Comparison of ENCODE assay signal across 1 cellular context in the genomic region with DNA sequence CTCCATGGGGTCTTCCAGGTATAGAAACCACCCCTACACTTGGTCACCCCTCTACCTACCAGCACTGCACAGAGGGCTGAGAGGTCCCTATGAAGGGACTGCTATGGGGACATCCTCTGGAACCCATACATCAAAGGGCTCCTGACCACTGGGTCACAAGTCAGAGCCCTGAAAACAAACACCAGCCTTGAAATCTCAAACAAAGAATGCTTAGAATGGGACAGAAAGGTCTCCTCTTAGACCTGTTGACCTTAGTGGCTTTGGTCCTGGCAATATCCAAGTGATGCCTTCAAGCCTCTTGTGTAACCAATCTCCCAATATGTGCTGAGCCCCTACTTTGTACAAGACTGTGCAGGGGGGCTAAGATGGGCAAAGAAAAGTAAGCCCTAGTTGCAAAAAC.
TF ChIP-seq lines count a peak whose summit lies in the region.

No MANE protein-coding gene starts in this region.

TF ChIP-seq in HepG2, 621 proteins besides CTCF, POLR2A, EP300 and RAD21 (continued from another document and continues in another):
- TF ChIP-seq, protein P1, sequence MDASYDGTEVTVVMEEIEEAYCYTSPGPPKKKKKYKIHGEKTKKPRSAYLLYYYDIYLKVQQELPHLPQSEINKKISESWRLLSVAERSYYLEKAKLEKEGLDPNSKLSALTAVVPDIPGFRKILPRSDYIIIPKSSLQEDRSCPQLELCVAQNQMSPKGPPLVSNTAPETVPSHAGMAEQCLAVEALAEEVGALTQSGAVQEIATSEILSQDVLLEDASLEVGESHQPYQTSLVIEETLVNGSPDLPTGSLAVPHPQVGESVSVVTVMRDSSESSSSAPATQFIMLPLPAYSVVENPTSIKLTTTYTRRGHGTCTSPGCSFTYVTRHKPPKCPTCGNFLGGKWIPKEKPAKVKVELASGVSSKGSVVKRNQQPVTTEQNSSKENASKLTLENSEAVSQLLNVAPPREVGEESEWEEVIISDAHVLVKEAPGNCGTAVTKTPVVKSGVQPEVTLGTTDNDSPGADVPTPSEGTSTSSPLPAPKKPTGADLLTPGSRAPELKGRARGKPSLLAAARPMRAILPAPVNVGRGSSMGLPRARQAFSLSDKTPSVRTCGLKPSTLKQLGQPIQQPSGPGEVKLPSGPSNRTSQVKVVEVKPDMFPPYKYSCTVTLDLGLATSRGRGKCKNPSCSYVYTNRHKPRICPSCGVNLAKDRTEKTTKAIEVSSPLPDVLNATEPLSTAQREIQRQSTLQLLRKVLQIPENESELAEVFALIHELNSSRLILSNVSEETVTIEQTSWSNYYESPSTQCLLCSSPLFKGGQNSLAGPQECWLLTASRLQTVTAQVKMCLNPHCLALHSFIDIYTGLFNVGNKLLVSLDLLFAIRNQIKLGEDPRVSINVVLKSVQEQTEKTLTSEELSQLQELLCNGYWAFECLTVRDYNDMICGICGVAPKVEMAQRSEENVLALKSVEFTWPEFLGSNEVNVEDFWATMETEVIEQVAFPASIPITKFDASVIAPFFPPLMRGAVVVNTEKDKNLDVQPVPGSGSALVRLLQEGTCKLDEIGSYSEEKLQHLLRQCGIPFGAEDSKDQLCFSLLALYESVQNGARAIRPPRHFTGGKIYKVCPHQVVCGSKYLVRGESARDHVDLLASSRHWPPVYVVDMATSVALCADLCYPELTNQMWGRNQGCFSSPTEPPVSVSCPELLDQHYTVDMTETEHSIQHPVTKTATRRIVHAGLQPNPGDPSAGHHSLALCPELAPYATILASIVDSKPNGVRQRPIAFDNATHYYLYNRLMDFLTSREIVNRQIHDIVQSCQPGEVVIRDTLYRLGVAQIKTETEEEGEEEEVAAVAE (CRISPR knock-in tag; IDR thresholded peaks at IDR 0.05; ENCODE audit: borderline replicate concordance), result no peak
- TF ChIP-seq, protein P2, sequence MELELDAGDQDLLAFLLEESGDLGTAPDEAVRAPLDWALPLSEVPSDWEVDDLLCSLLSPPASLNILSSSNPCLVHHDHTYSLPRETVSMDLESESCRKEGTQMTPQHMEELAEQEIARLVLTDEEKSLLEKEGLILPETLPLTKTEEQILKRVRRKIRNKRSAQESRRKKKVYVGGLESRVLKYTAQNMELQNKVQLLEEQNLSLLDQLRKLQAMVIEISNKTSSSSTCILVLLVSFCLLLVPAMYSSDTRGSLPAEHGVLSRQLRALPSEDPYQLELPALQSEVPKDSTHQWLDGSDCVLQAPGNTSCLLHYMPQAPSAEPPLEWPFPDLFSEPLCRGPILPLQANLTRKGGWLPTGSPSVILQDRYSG (CRISPR knock-in tag; IDR thresholded peaks at IDR 0.05), result no peak
- no peak; the same call in 1 of the 2 replicates for TF ChIP-seq ZNF558 (CRISPR knock-in tag; IDR thresholded peaks at IDR 0.05; ENCODE audit: borderline replicate concordance)
- no peak for TF ChIP-seq ZNF674 (CRISPR knock-in tag; IDR thresholded peaks at IDR 0.05; ENCODE audit: low read depth)
- peak; percentile 34; the same call in 1 of the 2 replicates for TF ChIP-seq ZNF788 (CRISPR knock-in tag; IDR thresholded peaks at IDR 0.05; ENCODE audit: borderline replicate concordance)
- TF ChIP-seq REPIN1 (CRISPR knock-in tag; IDR thresholded peaks at IDR 0.05; ENCODE audit: borderline replicate concordance, low read depth), result peak; percentile 25; the same call in 1 of the 2 replicates
- TF ChIP-seq ZNF780A (CRISPR knock-in tag; IDR thresholded peaks at IDR 0.05), result no peak
- no peak for TF ChIP-seq ZNF782 (CRISPR knock-in tag; IDR thresholded peaks at IDR 0.05; ENCODE audit: borderline replicate concordance)
- TF ChIP-seq, protein P3, sequence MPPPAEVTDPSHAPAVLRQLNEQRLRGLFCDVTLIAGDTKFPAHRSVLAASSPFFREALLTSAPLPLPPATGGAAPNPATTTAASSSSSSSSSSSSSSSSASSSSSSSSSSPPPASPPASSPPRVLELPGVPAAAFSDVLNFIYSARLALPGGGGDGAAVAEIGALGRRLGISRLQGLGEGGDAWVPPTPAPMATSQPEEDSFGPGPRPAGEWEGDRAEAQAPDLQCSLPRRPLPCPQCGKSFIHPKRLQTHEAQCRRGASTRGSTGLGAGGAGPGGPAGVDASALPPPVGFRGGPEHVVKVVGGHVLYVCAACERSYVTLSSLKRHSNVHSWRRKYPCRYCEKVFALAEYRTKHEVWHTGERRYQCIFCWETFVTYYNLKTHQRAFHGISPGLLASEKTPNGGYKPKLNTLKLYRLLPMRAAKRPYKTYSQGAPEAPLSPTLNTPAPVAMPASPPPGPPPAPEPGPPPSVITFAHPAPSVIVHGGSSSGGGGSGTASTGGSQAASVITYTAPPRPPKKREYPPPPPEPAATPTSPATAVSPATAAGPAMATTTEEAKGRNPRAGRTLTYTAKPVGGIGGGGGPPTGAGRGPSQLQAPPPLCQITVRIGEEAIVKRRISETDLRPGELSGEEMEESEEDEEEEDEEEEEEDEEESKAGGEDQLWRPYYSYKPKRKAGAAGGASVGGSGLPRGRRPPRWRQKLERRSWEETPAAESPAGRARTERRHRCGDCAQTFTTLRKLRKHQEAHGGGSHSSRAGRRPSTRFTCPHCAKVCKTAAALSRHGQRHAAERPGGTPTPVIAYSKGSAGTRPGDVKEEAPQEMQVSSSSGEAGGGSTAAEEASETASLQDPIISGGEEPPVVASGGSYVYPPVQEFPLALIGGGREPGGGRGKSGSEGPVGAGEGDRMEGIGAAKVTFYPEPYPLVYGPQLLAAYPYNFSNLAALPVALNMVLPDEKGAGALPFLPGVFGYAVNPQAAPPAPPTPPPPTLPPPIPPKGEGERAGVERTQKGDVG (CRISPR knock-in tag; IDR thresholded peaks at IDR 0.05; ENCODE audit: borderline replicate concordance), result no peak
- TF ChIP-seq, protein P4, sequence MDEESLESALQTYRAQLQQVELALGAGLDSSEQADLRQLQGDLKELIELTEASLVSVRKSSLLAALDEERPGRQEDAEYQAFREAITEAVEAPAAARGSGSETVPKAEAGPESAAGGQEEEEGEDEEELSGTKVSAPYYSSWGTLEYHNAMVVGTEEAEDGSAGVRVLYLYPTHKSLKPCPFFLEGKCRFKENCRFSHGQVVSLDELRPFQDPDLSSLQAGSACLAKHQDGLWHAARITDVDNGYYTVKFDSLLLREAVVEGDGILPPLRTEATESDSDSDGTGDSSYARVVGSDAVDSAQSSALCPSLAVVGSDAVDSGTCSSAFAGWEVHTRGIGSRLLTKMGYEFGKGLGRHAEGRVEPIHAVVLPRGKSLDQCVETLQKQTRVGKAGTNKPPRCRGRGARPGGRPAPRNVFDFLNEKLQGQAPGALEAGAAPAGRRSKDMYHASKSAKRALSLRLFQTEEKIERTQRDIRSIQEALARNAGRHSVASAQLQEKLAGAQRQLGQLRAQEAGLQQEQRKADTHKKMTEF (CRISPR knock-in tag; IDR thresholded peaks at IDR 0.05), result peak; percentile 87
- no peak for TF ChIP-seq NR3C1 (CRISPR knock-in tag; IDR thresholded peaks at IDR 0.05)
- TF ChIP-seq HDAC2 (CRISPR knock-in tag; IDR thresholded peaks at IDR 0.05), result peak; percentile 86
- no peak for TF ChIP-seq SMAD1 (CRISPR knock-in tag; IDR thresholded peaks at IDR 0.05; ENCODE audit: borderline replicate concordance, low read depth)
- no peak for TF ChIP-seq ZKSCAN5 (CRISPR knock-in tag; IDR thresholded peaks at IDR 0.05)
- TF ChIP-seq KLF16 (CRISPR knock-in tag; IDR thresholded peaks at IDR 0.05), result peak in 1 of 2 experiments; percentile 43; a peak in 1 of 4 replicates
- TF ChIP-seq WIZ (CRISPR knock-in tag; IDR thresholded peaks at IDR 0.05), result 0 out of 2 replicates have a peak, but pooled peaks have one; percentile 51
- TF ChIP-seq ZZZ3 (CRISPR knock-in tag; IDR thresholded peaks at IDR 0.05; ENCODE audit: borderline replicate concordance), result no peak
- TF ChIP-seq MXI1 (IDR thresholded peaks at IDR 0.05; ENCODE audit: borderline replicate concordance, low read depth, low read length), result no peak
- TF ChIP-seq ZNF292 (CRISPR knock-in tag; IDR thresholded peaks at IDR 0.05; ENCODE audit: borderline replicate concordance, low read depth), result no peak
- TF ChIP-seq, protein P5, sequence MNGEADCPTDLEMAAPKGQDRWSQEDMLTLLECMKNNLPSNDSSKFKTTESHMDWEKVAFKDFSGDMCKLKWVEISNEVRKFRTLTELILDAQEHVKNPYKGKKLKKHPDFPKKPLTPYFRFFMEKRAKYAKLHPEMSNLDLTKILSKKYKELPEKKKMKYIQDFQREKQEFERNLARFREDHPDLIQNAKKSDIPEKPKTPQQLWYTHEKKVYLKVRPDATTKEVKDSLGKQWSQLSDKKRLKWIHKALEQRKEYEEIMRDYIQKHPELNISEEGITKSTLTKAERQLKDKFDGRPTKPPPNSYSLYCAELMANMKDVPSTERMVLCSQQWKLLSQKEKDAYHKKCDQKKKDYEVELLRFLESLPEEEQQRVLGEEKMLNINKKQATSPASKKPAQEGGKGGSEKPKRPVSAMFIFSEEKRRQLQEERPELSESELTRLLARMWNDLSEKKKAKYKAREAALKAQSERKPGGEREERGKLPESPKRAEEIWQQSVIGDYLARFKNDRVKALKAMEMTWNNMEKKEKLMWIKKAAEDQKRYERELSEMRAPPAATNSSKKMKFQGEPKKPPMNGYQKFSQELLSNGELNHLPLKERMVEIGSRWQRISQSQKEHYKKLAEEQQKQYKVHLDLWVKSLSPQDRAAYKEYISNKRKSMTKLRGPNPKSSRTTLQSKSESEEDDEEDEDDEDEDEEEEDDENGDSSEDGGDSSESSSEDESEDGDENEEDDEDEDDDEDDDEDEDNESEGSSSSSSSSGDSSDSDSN (CRISPR knock-in tag; IDR thresholded peaks at IDR 0.05), result no peak; the same call in 1 of the 2 replicates
- no peak for TF ChIP-seq ZNF589 (CRISPR knock-in tag; conservative IDR thresholded peaks at IDR 0.05)
- no peak for TF ChIP-seq SP1 (IDR thresholded peaks at IDR 0.05)
- TF ChIP-seq SP1 (CRISPR knock-in tag; IDR thresholded peaks at IDR 0.05), result no peak
- no peak for TF ChIP-seq ZNF180 (CRISPR knock-in tag; IDR thresholded peaks at IDR 0.05; ENCODE audit: borderline replicate concordance, low read depth)
- peak; percentile 68 for TF ChIP-seq MIER2 (CRISPR knock-in tag; IDR thresholded peaks at IDR 0.05)
- no peak for TF ChIP-seq CAMTA2 (CRISPR knock-in tag; IDR thresholded peaks at IDR 0.05; ENCODE audit: borderline replicate concordance)
- TF ChIP-seq NCOA1 (CRISPR knock-in tag; IDR thresholded peaks at IDR 0.05), result 0 out of 2 replicates have a peak, but pooled peaks have one; percentile 19
- TF ChIP-seq TBL1XR1 (IDR thresholded peaks at IDR 0.05; ENCODE audit: borderline replicate concordance, low read length, partially characterized antibody), result peak; percentile 72
- TF ChIP-seq AKAP8 (CRISPR knock-in tag; IDR thresholded peaks at IDR 0.05), result peak; percentile 44; the same call in 1 of the 2 replicates
- TF ChIP-seq ARNTL (CRISPR knock-in tag; IDR thresholded peaks at IDR 0.05), result peak; percentile 72
- TF ChIP-seq, protein P6, sequence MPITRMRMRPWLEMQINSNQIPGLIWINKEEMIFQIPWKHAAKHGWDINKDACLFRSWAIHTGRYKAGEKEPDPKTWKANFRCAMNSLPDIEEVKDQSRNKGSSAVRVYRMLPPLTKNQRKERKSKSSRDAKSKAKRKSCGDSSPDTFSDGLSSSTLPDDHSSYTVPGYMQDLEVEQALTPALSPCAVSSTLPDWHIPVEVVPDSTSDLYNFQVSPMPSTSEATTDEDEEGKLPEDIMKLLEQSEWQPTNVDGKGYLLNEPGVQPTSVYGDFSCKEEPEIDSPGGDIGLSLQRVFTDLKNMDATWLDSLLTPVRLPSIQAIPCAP (CRISPR knock-in tag; IDR thresholded peaks at IDR 0.05; ENCODE audit: low read depth), result no peak
- TF ChIP-seq PRMT3 (CRISPR knock-in tag; IDR thresholded peaks at IDR 0.05; ENCODE audit: borderline replicate concordance, low read depth), result no peak
- no peak for TF ChIP-seq ZC3H13 (CRISPR knock-in tag; IDR thresholded peaks at IDR 0.05)
- TF ChIP-seq HMGA1 (CRISPR knock-in tag; conservative IDR thresholded peaks at IDR 0.05), result no peak
- TF ChIP-seq POLR2AphosphoS2 (IDR thresholded peaks at IDR 0.05; ENCODE audit: low read depth, low read length), result no peak
- no peak for TF ChIP-seq ZNF451 (CRISPR knock-in tag; IDR thresholded peaks at IDR 0.05)
- TF ChIP-seq ZNF577 (CRISPR knock-in tag; IDR thresholded peaks at IDR 0.05; ENCODE audit: borderline replicate concordance, low read depth), result no peak
- TF ChIP-seq, protein P7, sequence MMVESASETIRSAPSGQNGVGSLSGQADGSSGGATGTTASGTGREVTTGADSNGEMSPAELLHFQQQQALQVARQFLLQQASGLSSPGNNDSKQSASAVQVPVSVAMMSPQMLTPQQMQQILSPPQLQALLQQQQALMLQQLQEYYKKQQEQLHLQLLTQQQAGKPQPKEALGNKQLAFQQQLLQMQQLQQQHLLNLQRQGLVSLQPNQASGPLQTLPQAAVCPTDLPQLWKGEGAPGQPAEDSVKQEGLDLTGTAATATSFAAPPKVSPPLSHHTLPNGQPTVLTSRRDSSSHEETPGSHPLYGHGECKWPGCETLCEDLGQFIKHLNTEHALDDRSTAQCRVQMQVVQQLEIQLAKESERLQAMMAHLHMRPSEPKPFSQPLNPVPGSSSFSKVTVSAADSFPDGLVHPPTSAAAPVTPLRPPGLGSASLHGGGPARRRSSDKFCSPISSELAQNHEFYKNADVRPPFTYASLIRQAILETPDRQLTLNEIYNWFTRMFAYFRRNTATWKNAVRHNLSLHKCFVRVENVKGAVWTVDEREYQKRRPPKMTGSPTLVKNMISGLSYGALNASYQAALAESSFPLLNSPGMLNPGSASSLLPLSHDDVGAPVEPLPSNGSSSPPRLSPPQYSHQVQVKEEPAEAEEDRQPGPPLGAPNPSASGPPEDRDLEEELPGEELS (CRISPR knock-in tag; IDR thresholded peaks at IDR 0.05), result peak; percentile 79
- no peak for TF ChIP-seq MED13 (CRISPR knock-in tag; IDR thresholded peaks at IDR 0.05)
